1 cellular context compared by ENCODE assay signal in the genomic region with DNA sequence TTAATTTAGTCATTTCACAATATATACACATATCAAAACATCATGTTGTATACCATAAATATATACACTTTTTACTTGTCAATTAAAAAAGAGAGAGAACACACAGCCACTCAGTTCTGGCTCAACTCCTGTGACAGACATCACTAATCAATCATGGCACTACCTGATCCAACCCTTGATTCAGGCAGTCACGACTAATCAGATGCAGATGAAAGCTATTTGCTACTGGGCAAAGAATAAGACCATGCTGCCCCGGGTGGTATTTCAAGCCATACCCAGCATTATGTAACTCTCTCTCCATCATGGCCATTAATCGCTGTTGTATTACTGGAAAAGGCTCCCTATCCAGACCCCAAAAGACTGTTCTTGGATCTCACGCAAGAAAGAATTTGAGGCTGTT.
TF ChIP-seq lines count a peak whose summit lies in the region.

No MANE protein-coding gene starts in this region.

TF ChIP-seq in SK-N-SH, 30 proteins besides CTCF, POLR2A, EP300 and RAD21 (continued from another document):
- TF ChIP-seq NFIC (IDR thresholded peaks at IDR 0.05; ENCODE audit: borderline replicate concordance): no peak
- TF ChIP-seq, protein P1, sequence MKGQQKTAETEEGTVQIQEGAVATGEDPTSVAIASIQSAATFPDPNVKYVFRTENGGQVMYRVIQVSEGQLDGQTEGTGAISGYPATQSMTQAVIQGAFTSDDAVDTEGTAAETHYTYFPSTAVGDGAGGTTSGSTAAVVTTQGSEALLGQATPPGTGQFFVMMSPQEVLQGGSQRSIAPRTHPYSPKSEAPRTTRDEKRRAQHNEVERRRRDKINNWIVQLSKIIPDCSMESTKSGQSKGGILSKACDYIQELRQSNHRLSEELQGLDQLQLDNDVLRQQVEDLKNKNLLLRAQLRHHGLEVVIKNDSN (IDR thresholded peaks at IDR 0.05; ENCODE audit: borderline replicate concordance, low read depth): no peak
- TF ChIP-seq GABPA (IDR thresholded peaks at IDR 0.05; ENCODE audit: low read depth): no peak
- TF ChIP-seq PBX3 (IDR thresholded peaks at IDR 0.05): no peak
- TF ChIP-seq FOSL2 (IDR thresholded peaks at IDR 0.05; ENCODE audit: borderline replicate concordance, low read depth): no peak
- no peak for TF ChIP-seq RCOR1 (IDR thresholded peaks at IDR 0.05; ENCODE audit: low read length)
